23 cellular contexts compared by ENCODE assay signal in the genomic region with DNA sequence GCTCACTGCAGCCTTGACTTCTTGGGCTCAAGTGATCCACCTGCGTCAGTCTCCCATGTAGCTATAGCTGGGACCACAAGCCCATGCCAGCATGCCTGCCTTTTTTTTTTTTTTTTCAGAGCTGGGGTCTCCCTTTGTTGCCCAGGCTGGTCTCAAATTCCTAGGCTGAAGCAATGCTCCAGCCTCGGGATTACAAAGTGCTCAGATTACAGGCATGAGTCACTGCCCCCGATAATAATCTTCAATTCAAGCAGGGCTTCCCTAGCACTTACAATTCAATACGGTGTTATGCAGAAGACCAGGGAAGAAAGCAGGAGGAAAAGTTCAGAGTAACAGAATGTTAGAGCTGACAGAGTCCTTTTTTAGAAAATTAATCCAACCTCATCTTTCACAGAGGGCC. TPM values are rescaled to one million over a fixed set of nuclear protein-coding genes. Genes with fewer than 3 reads are reported as not detected.
DNase-seq lines count a peak whose midpoint lies in the region; ATAC-seq, FAIRE-seq and TF ChIP-seq lines count a peak whose summit lies in the region.
"Had no signal": no experiment of that assay in that cellular context is flagged by ENCODE, and none has a peak within 500 bp of the region (broad histone marks: within the 10 kb centered on the region; RNA-seq: fewer than 3 reads in every experiment).

No MANE protein-coding gene starts in this region.

- H2AFZ ChIP-seq in HepG2 (ENCODE audit: low read length) = no peak overlapping the region
- H2AFZ ChIP-seq: PC-9 had no signal

- no peak overlapping the region for H3K4me2 ChIP-seq in HepG2 (ENCODE audit: low read depth, low read length)
- H3K4me2 ChIP-seq: PC-9 had no signal

- in situ Hi-C loops in HepG2 (cut with HindIII; ENCODE audit: extremely low pct_ligation_motif_present, low pct_unique_long_range_greater_than_20kb) = no loop called here

- TF ChIP-seq RAD21 in HepG2 (CRISPR knock-in tag; IDR thresholded peaks at IDR 0.05) = no peak

- WGBS in HepG2 (ENCODE audit: low lambda C conversion rate) = 25% methylated on average over 4 of the region's 4 CpGs
- WGBS in right lobe of liver (ENCODE audit: insufficient coverage, low coverage, low lambda C conversion rate, missing lambda C conversion rate) = 51% methylated on average over 4 of the region's 4 CpGs

- ATAC-seq in HepG2 (no peak), right lobe of liver (no peak), HG03378 (IDR thresholded peaks at IDR 0.05; ENCODE audit: unreplicated experiment) (no peak)

- peaks cover 6% of the 10 kb centered on the region for H3K4me1 ChIP-seq in HepG2 (ENCODE audit: insufficient read depth, low read length)
- no peaks in the 10 kb centered on the region for H3K4me1 ChIP-seq in right lobe of liver
- H3K4me1 ChIP-seq: Caco-2, SJSA1 had no signal

- POLR2A ChIA-PET in HepG2 (lab: Yijun Ruan, JAX) = no interaction called here

- H4K20me1 ChIP-seq in HepG2 (ENCODE audit: insufficient read depth, low read length) = no peaks in the 10 kb centered on the region

- H3K79me2 ChIP-seq in HepG2 (ENCODE audit: insufficient read depth, low read length) = no peaks in the 10 kb centered on the region

- no peak overlapping the region for H3K4me3 ChIP-seq in HepG2 (replicated peaks in 1 of 3; ENCODE audit: insufficient read depth in 1 of 3, low read depth in 2 of 3, low read length in 3 of 3)
- no peak overlapping the region for H3K4me3 ChIP-seq in right lobe of liver
- no peak overlapping the region for H3K4me3 ChIP-seq in choroid plexus epithelial cell (ENCODE audit: low read depth, low read length)
- H3K4me3 ChIP-seq: MG63, PC-9, SJSA1 had no signal

- intact Hi-C loops in HepG2 (cut with micrococcal nuclease; ENCODE audit: unreplicated experiment) = no loop called here
- intact Hi-C loops in right lobe of liver (cut with DNase I) = no loop called here

- no peak for FAIRE-seq in HepG2 (lab: Jason Lieb, UNC)
- FAIRE-seq: H1 had no signal

- no peak for TF ChIP-seq CTCF in HepG2 (CRISPR knock-in tag; IDR thresholded peaks at IDR 0.05)
- no peak for TF ChIP-seq CTCF in right lobe of liver (IDR thresholded peaks at IDR 0.05)
- TF ChIP-seq CTCF in choroid plexus epithelial cell (conservative IDR thresholded peaks at IDR 0.05; ENCODE audit: low read depth, low read length) = no peak

- DNase-seq in HepG2 (ENCODE audit: low spot score) (no peak), right lobe of liver (no peak), M059J (ENCODE audit: low read depth) (peak; percentile 22), choroid plexus epithelial cell (ENCODE audit: low read depth) (peak; percentile 14), NCI-H1930 (lab: John Stamatoyannopoulos, UW) (no peak), NCI-H69 (lab: John Stamatoyannopoulos, UW) (no peak), NK-92 (lab: John Stamatoyannopoulos, UW; ENCODE audit: unreplicated experiment) (no peak)
- DNase-seq: Caco-2; CD4-positive, alpha-beta T cell; DMS153; EL; MG63; NCI-H1092; NCI-H146; NCI-H2081; NCI-H2171 treated with DMSO at 0.1 percent for 48 hours; NCI-H446 treated with DMSO at 0.1 percent for 48 hours; PC-9; SW 1271 had no signal

- no peaks in the 10 kb centered on the region for H3K36me3 ChIP-seq in HepG2 (replicated peaks in 1 of 2; ENCODE audit: control insufficient read depth in 1 of 2, insufficient read depth in 2 of 2, low read length in 2 of 2)
- no peaks in the 10 kb centered on the region for H3K36me3 ChIP-seq in right lobe of liver
- H3K36me3 ChIP-seq: MG63, SJSA1 had no signal

- H3K9ac ChIP-seq in HepG2 (ENCODE audit: insufficient read depth, low read depth, low read length) = no peak overlapping the region

- TF ChIP-seq POLR2A in HepG2 (IDR thresholded peaks at IDR 0.05; ENCODE audit: insufficient read depth in 1 of 2, low read depth in 2 of 2, low read length in 2 of 2) (no peak), right lobe of liver (IDR thresholded peaks at IDR 0.05) (no peak)

- TF ChIP-seq EP300 in HepG2 (IDR thresholded peaks at IDR 0.05; ENCODE audit: low read depth in 2 of 2, low read length in 2 of 2) (no peak), HepG2 (CRISPR knock-in tag; IDR thresholded peaks at IDR 0.05; ENCODE audit: borderline replicate concordance) (no peak)

- no peaks in the 10 kb centered on the region for H3K9me3 ChIP-seq in HepG2 (ENCODE audit: low read length)
- H3K9me3 ChIP-seq in right lobe of liver = no peaks in the 10 kb centered on the region
- H3K9me3 ChIP-seq: Caco-2, MG63, SJSA1 had no signal

- H3K27ac ChIP-seq in HepG2 (ENCODE audit: extremely low read length, insufficient read depth, low read length) = no peak overlapping the region
- H3K27ac ChIP-seq in right lobe of liver = no peak overlapping the region
- H3K27ac ChIP-seq: PC-9, SJSA1 had no signal

- CTCF ChIA-PET in HepG2 (lab: Yijun Ruan, JAX; ENCODE audit: low intra/inter-chr PET ratio, low total read pairs) = no interaction called here

- no TSS peak for BruUV-seq in HepG2 (replicated peaks; lab: Mats Ljungman, UMichigan)

- H3K27me3 ChIP-seq in HepG2 (ENCODE audit: control insufficient read depth in 1 of 2, insufficient read depth in 2 of 2, low read length in 2 of 2) = peaks cover 0 to 9% of the 10 kb centered on the region in 2 experiments; a peak in 4 of 5 replicates
- H3K27me3 ChIP-seq in right lobe of liver = no peaks in the 10 kb centered on the region
- H3K27me3 ChIP-seq: MG63 had no signal

TF ChIP-seq in HepG2, 621 proteins besides CTCF, POLR2A, EP300 and RAD21 (continues in another document):
- 0 out of 2 replicates have a peak, but pooled peaks have one; percentile 27 for TF ChIP-seq FOSL2 (CRISPR knock-in tag; IDR thresholded peaks at IDR 0.05)

RNA-seq across cellular contexts. Expression of a gene that starts 26.1 kb away (rescaled TPM):
- not detected in 2 replicates for total RNA-seq in HepG2 (2016; rRNA removed; fragmentation: Illumina TruSeq; extraction: Trizol)
- total RNA-seq in HepG2 (2016; cell fraction: cytosol; rRNA removed; fragmentation: Illumina TruSeq; extraction: Trizol; ENCODE audit: low read depth) = not detected in 2 replicates
- total RNA-seq in HepG2 (2016; cell fraction: insoluble cytoplasmic fraction; rRNA removed; fragmentation: Illumina TruSeq; extraction: Trizol) = not detected in 2 replicates
- total RNA-seq in HepG2 (2016; cell fraction: membrane; rRNA removed; fragmentation: Illumina TruSeq; extraction: Trizol) = not detected in 2 replicates
- not detected in 2 replicates for total RNA-seq in HepG2 (2016; cell fraction: nucleus; rRNA removed; fragmentation: Illumina TruSeq; extraction: Trizol)
- polyA plus RNA-seq in HepG2 (2011; rRNA removed) = not detected in 2 replicates
- polyA plus RNA-seq in HepG2 (2011; cell fraction: cytosol; rRNA removed) = not detected in 2 replicates
- not detected in 2 replicates for polyA plus RNA-seq in HepG2 (2011; cell fraction: nucleus; rRNA removed)
- not detected in 2 replicates for polyA plus RNA-seq in HepG2 (2012)
- not detected in 2 replicates for polyA plus RNA-seq in HepG2 (2016; cell fraction: cytosol; fragmentation: Illumina TruSeq; extraction: Trizol; ENCODE audit: low read depth)
- polyA plus RNA-seq in HepG2 (2016; cell fraction: insoluble cytoplasmic fraction; fragmentation: Illumina TruSeq; extraction: Trizol; ENCODE audit: low read depth) = not detected in 2 replicates
- polyA plus RNA-seq in HepG2 (2016; cell fraction: membrane; fragmentation: Illumina TruSeq; extraction: Trizol; ENCODE audit: low read depth) = not detected in 2 replicates
- not detected in 2 replicates for polyA plus RNA-seq in HepG2 (2016; cell fraction: nucleus; fragmentation: Illumina TruSeq; extraction: Trizol; ENCODE audit: insufficient read depth, low read depth)
- not detected in 2 replicates for polyA minus RNA-seq in HepG2 (2011; rRNA and poly(A)+ RNA removed; ENCODE audit: low replicate concordance)
- polyA minus RNA-seq in HepG2 (2011; cell fraction: cytosol; rRNA and poly(A)+ RNA removed) = not detected in 2 replicates
- not detected in 2 replicates for polyA minus RNA-seq in HepG2 (2011; cell fraction: nucleus; rRNA and poly(A)+ RNA removed)
- not detected for total RNA-seq in right lobe of liver
- not detected in 2 replicates for total RNA-seq in M059J (2014; rRNA removed; shearing (Covaris generic))
- total RNA-seq: Caco-2; CD4-positive, alpha-beta T cell; H1; PC-9; SJSA1 had no signal
- polyA plus RNA-seq: BJ, H1 had no signal

RNA-seq across cellular contexts. Expression of a gene that starts 47.4 kb away (rescaled TPM):
- total RNA-seq in HepG2 (2016; rRNA removed; fragmentation: Illumina TruSeq; extraction: Trizol) (17.2 and 19.4 TPM in 2 replicates), right lobe of liver (1 to 10 TPM; 4.8 to 7.6 (median 6.1) TPM)
- 9.8 and 10.1 TPM in 2 replicates for total RNA-seq in HepG2 (2016; cell fraction: cytosol; rRNA removed; fragmentation: Illumina TruSeq; extraction: Trizol; ENCODE audit: low read depth)
- 16.7 and 18.6 TPM in 2 replicates for total RNA-seq in HepG2 (2016; cell fraction: insoluble cytoplasmic fraction; rRNA removed; fragmentation: Illumina TruSeq; extraction: Trizol)
- total RNA-seq in HepG2 (2016; cell fraction: membrane; rRNA removed; fragmentation: Illumina TruSeq; extraction: Trizol) = 15.0 and 15.4 TPM in 2 replicates
- 13.7 and 15.4 TPM in 2 replicates for total RNA-seq in HepG2 (2016; cell fraction: nucleus; rRNA removed; fragmentation: Illumina TruSeq; extraction: Trizol)
- polyA plus RNA-seq in HepG2 (2011; rRNA removed) = 21.4 and 27.9 TPM in 2 replicates
- 18.0 and 29.0 TPM in 2 replicates for polyA plus RNA-seq in HepG2 (2011; cell fraction: cytosol; rRNA removed)
- 4.7 and 7.0 TPM in 2 replicates for polyA plus RNA-seq in HepG2 (2011; cell fraction: nucleus; rRNA removed)
- 17.8 and 20.1 TPM in 2 replicates for polyA plus RNA-seq in HepG2 (2012)
- 6.2 and 7.0 TPM in 2 replicates for polyA plus RNA-seq in HepG2 (2016; cell fraction: cytosol; fragmentation: Illumina TruSeq; extraction: Trizol; ENCODE audit: low read depth)
- 18.8 and 21.9 TPM in 2 replicates for polyA plus RNA-seq in HepG2 (2016; cell fraction: insoluble cytoplasmic fraction; fragmentation: Illumina TruSeq; extraction: Trizol; ENCODE audit: low read depth)
- 13.4 and 15.1 TPM in 2 replicates for polyA plus RNA-seq in HepG2 (2016; cell fraction: membrane; fragmentation: Illumina TruSeq; extraction: Trizol; ENCODE audit: low read depth)
- polyA plus RNA-seq in HepG2 (2016; cell fraction: nucleus; fragmentation: Illumina TruSeq; extraction: Trizol; ENCODE audit: insufficient read depth, low read depth) = 26.7 and 32.3 TPM in 2 replicates
- polyA minus RNA-seq in HepG2 (2011; rRNA and poly(A)+ RNA removed; ENCODE audit: low replicate concordance) = 2.7 and 11.0 TPM in 2 replicates
- 9.2 and 9.3 TPM in 2 replicates for polyA minus RNA-seq in HepG2 (2011; cell fraction: cytosol; rRNA and poly(A)+ RNA removed)
- polyA minus RNA-seq in HepG2 (2011; cell fraction: nucleus; rRNA and poly(A)+ RNA removed) = 7.1 and 8.7 TPM in 2 replicates
- total RNA-seq in M059J (2014; rRNA removed; shearing (Covaris generic)) = 21.0 and 28.0 TPM in 2 replicates

Comparison
In these comparisons a context has a peak if more than half of its experiments do, and no peak if none do; other contexts are left out.
1. DNase-seq: peak in M059J (single experiment) and choroid plexus epithelial cell (single experiment); none in HepG2 (single experiment), right lobe of liver (0 of 3), NCI-H1930 (0 of 2), NCI-H69 (single experiment) and NK-92 (single experiment).